In genomic region chr22:37454857-37455686, GRCh38 we compare ENCODE assay signal across 1 cellular context.
TF ChIP-seq lines count a peak whose summit lies in the region.

No MANE protein-coding gene starts in this region.

TF ChIP-seq in HepG2, 621 proteins besides CTCF, POLR2A, EP300 and RAD21 (continued from another document and continues in another):
- TF ChIP-seq IRF1 (CRISPR knock-in tag; IDR thresholded peaks at IDR 0.05; ENCODE audit: low read depth) (no peak), CHD2 (IDR thresholded peaks at IDR 0.05; ENCODE audit: low read depth, low read length) (no peak), FOXA1 (IDR thresholded peaks at IDR 0.05) (no peak), FOXA1 (CRISPR knock-in tag; IDR thresholded peaks at IDR 0.05) (peak; percentile 97), KLF12 (CRISPR knock-in tag; IDR thresholded peaks at IDR 0.05; ENCODE audit: borderline replicate concordance) (no peak), MATR3 (CRISPR knock-in tag; IDR thresholded peaks at IDR 0.05) (no peak), ZBTB7A (CRISPR knock-in tag; IDR thresholded peaks at IDR 0.05) (0 out of 2 replicates have a peak, but pooled peaks have one; percentile 41), TCF7 (IDR thresholded peaks at IDR 0.05; ENCODE audit: low read depth) (peak; percentile 70; the same call in 1 of the 2 replicates), ATF4 (CRISPR knock-in tag; IDR thresholded peaks at IDR 0.05) (peak in 1 of 2 experiments; percentile 27; a peak in 1 of 4 replicates), MED1 (CRISPR knock-in tag; IDR thresholded peaks at IDR 0.05) (peak; percentile 37; the same call in 1 of the 2 replicates), YY1 (IDR thresholded peaks at IDR 0.05; ENCODE audit: insufficient read depth, insufficient replicate concordance, low read depth, low read length) (peak; percentile 72), ZMYM3 (CRISPR knock-in tag; IDR thresholded peaks at IDR 0.05) (peak; percentile 60; the same call in 1 of the 2 replicates), SKIL (CRISPR knock-in tag; IDR thresholded peaks at IDR 0.05; ENCODE audit: borderline replicate concordance) (peak; percentile 63; the same call in 1 of the 2 replicates), ZNF124 (CRISPR knock-in tag; IDR thresholded peaks at IDR 0.05) (no peak), HHEX (CRISPR knock-in tag; IDR thresholded peaks at IDR 0.05) (peak; percentile 48; the same call in 1 of the 2 replicates), CCDC6 (CRISPR knock-in tag; IDR thresholded peaks at IDR 0.05) (0 out of 2 replicates have a peak, but pooled peaks have one; percentile 27), NR2F6 (IDR thresholded peaks at IDR 0.05) (no peak), NR2F6 (CRISPR knock-in tag; IDR thresholded peaks at IDR 0.05) (peak; percentile 53), MIER3 (CRISPR knock-in tag; IDR thresholded peaks at IDR 0.05; ENCODE audit: borderline replicate concordance) (peak; percentile 66; the same call in 1 of the 2 replicates), ZNF792 (CRISPR knock-in tag; IDR thresholded peaks at IDR 0.05) (peak; percentile 73; the same call in 1 of the 2 replicates), ZNF839 (CRISPR knock-in tag; IDR thresholded peaks at IDR 0.05; ENCODE audit: borderline replicate concordance) (no peak), ZNF331 (CRISPR knock-in tag; IDR thresholded peaks at IDR 0.05) (peak; percentile 58; the same call in 1 of the 2 replicates), ZNF180 (CRISPR knock-in tag; IDR thresholded peaks at IDR 0.05; ENCODE audit: borderline replicate concordance, low read depth) (no peak), SMAD1 (CRISPR knock-in tag; IDR thresholded peaks at IDR 0.05; ENCODE audit: borderline replicate concordance, low read depth) (0 out of 2 replicates have a peak, but pooled peaks have one; percentile 42), PLRG1 (conservative IDR thresholded peaks at IDR 0.05) (no peak), ZNF468 (CRISPR knock-in tag; IDR thresholded peaks at IDR 0.05) (0 out of 2 replicates have a peak, but pooled peaks have one; percentile 30), ZNF484 (CRISPR knock-in tag; IDR thresholded peaks at IDR 0.05; ENCODE audit: borderline replicate concordance, low read depth) (no peak), ZNF768 (CRISPR knock-in tag; IDR thresholded peaks at IDR 0.05) (no peak), HMGXB3 (CRISPR knock-in tag; IDR thresholded peaks at IDR 0.05; ENCODE audit: borderline replicate concordance) (no peak), ELF1 (CRISPR knock-in tag; IDR thresholded peaks at IDR 0.05) (no peak), ELK4 (CRISPR knock-in tag; IDR thresholded peaks at IDR 0.05; ENCODE audit: borderline replicate concordance) (no peak), ZFP90 (CRISPR knock-in tag; IDR thresholded peaks at IDR 0.05; ENCODE audit: borderline replicate concordance) (no peak), TARDBP (CRISPR knock-in tag; IDR thresholded peaks at IDR 0.05) (peak; percentile 50; the same call in 1 of the 2 replicates), SKI (IDR thresholded peaks at IDR 0.05; ENCODE audit: partially characterized antibody) (peak; percentile 60), ZNF18 (CRISPR knock-in tag; IDR thresholded peaks at IDR 0.05; ENCODE audit: insufficient replicate concordance) (no peak), HMGXB4 (CRISPR knock-in tag; IDR thresholded peaks at IDR 0.05; ENCODE audit: borderline replicate concordance in 1 of 2, low read depth in 1 of 2) (peak in 1 of 2 experiments; percentile 54; a peak in 1 of 4 replicates), KAT8 (CRISPR knock-in tag; IDR thresholded peaks at IDR 0.05) (peak; percentile 59; the same call in 1 of the 2 replicates), TEAD2 (CRISPR knock-in tag; IDR thresholded peaks at IDR 0.05) (no peak), BHLHE40 (IDR thresholded peaks at IDR 0.05; ENCODE audit: low read length) (peak; percentile 86), PRDM10 (CRISPR knock-in tag; IDR thresholded peaks at IDR 0.05; ENCODE audit: low read depth) (0 out of 2 replicates have a peak, but pooled peaks have one; percentile 52), DRAP1 (CRISPR knock-in tag; IDR thresholded peaks at IDR 0.05) (0 out of 2 replicates have a peak, but pooled peaks have one; percentile 17), ZNF296 (CRISPR knock-in tag; conservative IDR thresholded peaks at IDR 0.05) (no peak), HMG20A (CRISPR knock-in tag; IDR thresholded peaks at IDR 0.05; ENCODE audit: borderline replicate concordance) (peak; percentile 86; the same call in 1 of the 2 replicates)
